In genomic region chr5:10536931-10537579, GRCh38 we compare ENCODE assay signal across 10 cellular contexts. TPM values are rescaled to one million over a fixed set of nuclear protein-coding genes. Genes with fewer than 3 reads are reported as not detected.
DNase-seq lines count a peak whose midpoint lies in the region; ATAC-seq and TF ChIP-seq lines count a peak whose summit lies in the region.
"Had no signal": no experiment of that assay in that cellular context is flagged by ENCODE, and none has a peak within 500 bp of the region (broad histone marks: within the 10 kb centered on the region; RNA-seq: fewer than 3 reads in every experiment).

No MANE protein-coding gene starts in this region.

- H3K9me3 ChIP-seq in Loucy (ENCODE audit: insufficient read depth, low read depth, low read length), result no peaks in the 10 kb centered on the region
- H3K9me3 ChIP-seq in endodermal cell (ENCODE audit: control insufficient read depth, low read length), result no peaks in the 10 kb centered on the region

- H3K27ac ChIP-seq in caudate nucleus (ENCODE audit: low read depth, low read length) (peak overlapping the region; percentile 79), endodermal cell (ENCODE audit: low read depth, low read length) (no peak overlapping the region)

- 71 to 73% methylated on average over 13 of the region's 13 CpGs for WGBS in endodermal cell (ENCODE audit: insufficient coverage in 1 of 2, insufficient read length in 1 of 2), 2 experiments

- H3K27me3 Mint-ChIP-seq in activated CD4-positive, alpha-beta memory T cell treated with anti-CD3 and anti-CD28 coated beads, Interleukin-2, amount 10 ng/mL, durations not matched to agents 7 days and 5 days, result peaks cover 28% of the 10 kb centered on the region
- H3K27me3 Mint-ChIP-seq in activated CD4-positive, alpha-beta memory T cell treated with anti-CD3 and anti-CD28 coated beads for 36 hours, result peaks cover 24% of the 10 kb centered on the region
- H3K27me3 Mint-ChIP-seq in stimulated activated memory B cell treated with anti-CD40 and anti-IgM and Interleukin-4, amounts not matched to agents 10 μg/mL and 1 μg/mL and 100 μg/mL, for 72 hours, result peaks cover 11% of the 10 kb centered on the region
- peaks cover 28% of the 10 kb centered on the region for H3K27me3 Mint-ChIP-seq in endodermal cell (ENCODE audit: insufficient read depth)

- H3K4me1 ChIP-seq in Loucy (ENCODE audit: insufficient read depth, low read length, poor library complexity, severe bottlenecking) (peaks cover 13% of the 10 kb centered on the region), endodermal cell (ENCODE audit: control insufficient read depth, insufficient read depth, low read length) (peaks cover 6% of the 10 kb centered on the region)

- ATAC-seq in stimulated activated memory B cell treated with anti-CD40 and anti-IgM and Interleukin-4, amounts not matched to agents 10 μg/mL and 1 μg/mL and 100 μg/mL, for 72 hours, result peak; percentile 69
- ATAC-seq in HG02938 (IDR thresholded peaks at IDR 0.05; ENCODE audit: unreplicated experiment), result no peak
- no peak for ATAC-seq in GM21390 (IDR thresholded peaks at IDR 0.05; ENCODE audit: unreplicated experiment)
- ATAC-seq: WTC11 had no signal

- H3K79me2 ChIP-seq in Loucy (ENCODE audit: insufficient read depth, low read length), result no peaks in the 10 kb centered on the region

- peak overlapping the region; percentile 19 for H3K4me3 Mint-ChIP-seq in activated CD4-positive, alpha-beta memory T cell treated with anti-CD3 and anti-CD28 coated beads, Interleukin-2, amount 10 ng/mL, durations not matched to agents 7 days and 5 days
- no peak overlapping the region for H3K4me3 Mint-ChIP-seq in activated CD4-positive, alpha-beta memory T cell treated with anti-CD3 and anti-CD28 coated beads for 36 hours
- H3K4me3 Mint-ChIP-seq in stimulated activated memory B cell treated with anti-CD40 and anti-IgM and Interleukin-4, amounts not matched to agents 10 μg/mL and 1 μg/mL and 100 μg/mL, for 72 hours, result peak overlapping the region; percentile 47
- no peak overlapping the region for H3K4me3 Mint-ChIP-seq in endodermal cell
- H3K4me3 Mint-ChIP-seq: WTC11 had no signal

- peak overlapping the region; percentile 54 for H3K4me2 ChIP-seq in Loucy (ENCODE audit: low read depth, low read length, poor library complexity, severe bottlenecking)

- CTCF ChIA-PET in activated CD4-positive, alpha-beta memory T cell treated with anti-CD3 and anti-CD28 coated beads, Interleukin-2, amount 10 ng/mL, durations not matched to agents 7 days and 5 days (lab: Charles Lee), result interaction anchor here (1.4 kb wide), 1 partner anchor 90 kb away, joined by 4 read pairs; no protein-coding TSS in a partner anchor
- CTCF ChIA-PET in activated CD4-positive, alpha-beta memory T cell treated with anti-CD3 and anti-CD28 coated beads for 36 hours (lab: Charles Lee), result no interaction called here

- DNase-seq in activated CD4-positive, alpha-beta memory T cell treated with anti-CD3 and anti-CD28 coated beads, Interleukin-2, amount 10 ng/mL, durations not matched to agents 7 days and 5 days, result no peak
- no peak for DNase-seq in activated CD4-positive, alpha-beta memory T cell treated with anti-CD3 and anti-CD28 coated beads for 36 hours
- peak in 17 of 61 donors; percentile 19 to 70 (median 42) for DNase-seq in caudate nucleus (lab: John Stamatoyannopoulos, UW)
- no peak for DNase-seq in endodermal cell
- DNase-seq: stimulated activated CD8-positive, alpha-beta memory T cell treated with anti-CD3 and anti-CD28 coated beads, Interleukin-4, amount 100 ng/mL, for 48 hours had no signal

- H3K4me3 ChIP-seq in Loucy (ENCODE audit: low read length, poor library complexity, severe bottlenecking) (peak overlapping the region; percentile 11), endodermal cell (ENCODE audit: low read length) (no peak overlapping the region)

- no peaks in the 10 kb centered on the region for H3K9me3 Mint-ChIP-seq in activated CD4-positive, alpha-beta memory T cell treated with anti-CD3 and anti-CD28 coated beads, Interleukin-2, amount 10 ng/mL, durations not matched to agents 7 days and 5 days
- H3K9me3 Mint-ChIP-seq in activated CD4-positive, alpha-beta memory T cell treated with anti-CD3 and anti-CD28 coated beads for 36 hours, result no peaks in the 10 kb centered on the region
- no peaks in the 10 kb centered on the region for H3K9me3 Mint-ChIP-seq in stimulated activated memory B cell treated with anti-CD40 and anti-IgM and Interleukin-4, amounts not matched to agents 10 μg/mL and 1 μg/mL and 100 μg/mL, for 72 hours
- H3K9me3 Mint-ChIP-seq in endodermal cell, result no peaks in the 10 kb centered on the region
- H3K9me3 Mint-ChIP-seq: WTC11 had no signal

- POLR2A ChIA-PET in activated CD4-positive, alpha-beta memory T cell treated with anti-CD3 and anti-CD28 coated beads, Interleukin-2, amount 10 ng/mL, durations not matched to agents 7 days and 5 days (lab: Charles Lee), result interaction anchor here (0.7 kb wide), 1 partner anchor 210 kb away, joined by 3 read pairs; no protein-coding TSS in a partner anchor
- POLR2A ChIA-PET in activated CD4-positive, alpha-beta memory T cell treated with anti-CD3 and anti-CD28 coated beads for 36 hours (lab: Charles Lee), result no interaction called here

- H3K36me3 ChIP-seq in Loucy (ENCODE audit: insufficient read depth, low read length), result no peaks in the 10 kb centered on the region
- no peaks in the 10 kb centered on the region for H3K36me3 ChIP-seq in endodermal cell (ENCODE audit: control insufficient read depth, insufficient read depth, low read length)

- intact Hi-C loops in activated CD4-positive, alpha-beta memory T cell treated with anti-CD3 and anti-CD28 coated beads for 36 hours (cut with micrococcal nuclease), result no loop called here

- no peak overlapping the region for H3K9ac ChIP-seq in Loucy (ENCODE audit: low read depth, low read length, poor library complexity, severe bottlenecking)
- H3K9ac ChIP-seq in endodermal cell (ENCODE audit: extremely low read depth, low read length, poor library complexity, severe bottlenecking), result no peak overlapping the region

- no peak overlapping the region for H3K27ac Mint-ChIP-seq in activated CD4-positive, alpha-beta memory T cell treated with anti-CD3 and anti-CD28 coated beads, Interleukin-2, amount 10 ng/mL, durations not matched to agents 7 days and 5 days
- no peak overlapping the region for H3K27ac Mint-ChIP-seq in activated CD4-positive, alpha-beta memory T cell treated with anti-CD3 and anti-CD28 coated beads for 36 hours
- H3K27ac Mint-ChIP-seq in stimulated activated memory B cell treated with anti-CD40 and anti-IgM and Interleukin-4, amounts not matched to agents 10 μg/mL and 1 μg/mL and 100 μg/mL, for 72 hours, result peak overlapping the region; percentile 78
- H3K27ac Mint-ChIP-seq in endodermal cell, result no peak overlapping the region
- H3K27ac Mint-ChIP-seq: WTC11 had no signal

- H4K20me1 ChIP-seq in Loucy (ENCODE audit: insufficient read depth, low read length, poor library complexity, severe bottlenecking), result no peaks in the 10 kb centered on the region

- TF ChIP-seq CTCF in Loucy (conservative IDR thresholded peaks at IDR 0.05; ENCODE audit: low read length), result no peak
- no peak for TF ChIP-seq CTCF in endodermal cell (conservative IDR thresholded peaks at IDR 0.05)

- H3K36me3 Mint-ChIP-seq in activated CD4-positive, alpha-beta memory T cell treated with anti-CD3 and anti-CD28 coated beads, Interleukin-2, amount 10 ng/mL, durations not matched to agents 7 days and 5 days (ENCODE audit: low read depth), result no peaks in the 10 kb centered on the region
- H3K36me3 Mint-ChIP-seq in activated CD4-positive, alpha-beta memory T cell treated with anti-CD3 and anti-CD28 coated beads for 36 hours, result no peaks in the 10 kb centered on the region
- no peaks in the 10 kb centered on the region for H3K36me3 Mint-ChIP-seq in stimulated activated memory B cell treated with anti-CD40 and anti-IgM and Interleukin-4, amounts not matched to agents 10 μg/mL and 1 μg/mL and 100 μg/mL, for 72 hours
- no peaks in the 10 kb centered on the region for H3K36me3 Mint-ChIP-seq in endodermal cell (ENCODE audit: low read depth)
- H3K36me3 Mint-ChIP-seq: WTC11 had no signal

- peaks cover 18% of the 10 kb centered on the region for H3K4me1 Mint-ChIP-seq in activated CD4-positive, alpha-beta memory T cell treated with anti-CD3 and anti-CD28 coated beads, Interleukin-2, amount 10 ng/mL, durations not matched to agents 7 days and 5 days
- H3K4me1 Mint-ChIP-seq in activated CD4-positive, alpha-beta memory T cell treated with anti-CD3 and anti-CD28 coated beads for 36 hours (ENCODE audit: low read depth), result peaks cover 16% of the 10 kb centered on the region
- H3K4me1 Mint-ChIP-seq in stimulated activated memory B cell treated with anti-CD40 and anti-IgM and Interleukin-4, amounts not matched to agents 10 μg/mL and 1 μg/mL and 100 μg/mL, for 72 hours, result peaks cover 28% of the 10 kb centered on the region
- peaks cover 26% of the 10 kb centered on the region for H3K4me1 Mint-ChIP-seq in endodermal cell

- H3F3A ChIP-seq in Loucy (ENCODE audit: low read depth), result no peaks in the 10 kb centered on the region

- H3K27me3 ChIP-seq in Loucy (ENCODE audit: insufficient read depth, low read length, poor library complexity, severe bottlenecking), result no peaks in the 10 kb centered on the region
- peaks cover 7% of the 10 kb centered on the region for H3K27me3 ChIP-seq in endodermal cell (ENCODE audit: control insufficient read depth, insufficient read depth, low read length, poor library complexity, severe bottlenecking)

- peak overlapping the region; percentile 68 for H2AFZ ChIP-seq in Loucy (ENCODE audit: low read length)

- H3K9me2 ChIP-seq in Loucy (replicated peaks; ENCODE audit: low read depth, low read length), result no peaks in the 10 kb centered on the region

RNA-seq across cellular contexts. Expression of gene ANKRD33B, which starts 26.8 kb away (rescaled TPM):
- total RNA-seq in activated CD4-positive, alpha-beta memory T cell treated with anti-CD3 and anti-CD28 coated beads, Interleukin-2, amount 10 ng/mL, durations not matched to agents 7 days and 5 days, result 1 to 10 TPM; 9.5 to 9.9 TPM
- total RNA-seq in activated CD4-positive, alpha-beta memory T cell treated with anti-CD3 and anti-CD28 coated beads for 36 hours, result 1 to 10 TPM; 9.9 to 10.0 TPM
- 10 to 100 TPM; 21.9 to 37.2 TPM for total RNA-seq in endodermal cell
- 2.1 TPM for polyA plus RNA-seq in endodermal cell (2013, experiment 1 of 2)
- polyA plus RNA-seq in endodermal cell (2013, experiment 2 of 2), result 1.8 TPM

Comparison
In these comparisons a context has a peak if more than half of its experiments do, and no peak if none do; other contexts are left out.
1. H3K4me3 Mint-ChIP-seq: peak in activated CD4-positive, alpha-beta memory T cell treated with anti-CD3 and anti-CD28 coated beads, Interleukin-2, amount 10 ng/mL, durations not matched to agents 7 days and 5 days (single experiment) and stimulated activated memory B cell treated with anti-CD40 and anti-IgM and Interleukin-4, amounts not matched to agents 10 μg/mL and 1 μg/mL and 100 μg/mL, for 72 hours (single experiment); none in activated CD4-positive, alpha-beta memory T cell treated with anti-CD3 and anti-CD28 coated beads for 36 hours (single experiment) and endodermal cell (single experiment).